1 cellular context compared by ENCODE assay signal in genomic region chr1:164771001-164771550, GRCh38.
TF ChIP-seq lines count a peak whose summit lies in the region.

No MANE protein-coding gene starts in this region.

TF ChIP-seq in IMR-90, 13 proteins besides CTCF, POLR2A, EP300 and RAD21 (continued from another document):
- TF ChIP-seq CHD1 (IDR thresholded peaks at IDR 0.05; ENCODE audit: low read depth, low read length), result no peak
- TF ChIP-seq, protein P1, sequence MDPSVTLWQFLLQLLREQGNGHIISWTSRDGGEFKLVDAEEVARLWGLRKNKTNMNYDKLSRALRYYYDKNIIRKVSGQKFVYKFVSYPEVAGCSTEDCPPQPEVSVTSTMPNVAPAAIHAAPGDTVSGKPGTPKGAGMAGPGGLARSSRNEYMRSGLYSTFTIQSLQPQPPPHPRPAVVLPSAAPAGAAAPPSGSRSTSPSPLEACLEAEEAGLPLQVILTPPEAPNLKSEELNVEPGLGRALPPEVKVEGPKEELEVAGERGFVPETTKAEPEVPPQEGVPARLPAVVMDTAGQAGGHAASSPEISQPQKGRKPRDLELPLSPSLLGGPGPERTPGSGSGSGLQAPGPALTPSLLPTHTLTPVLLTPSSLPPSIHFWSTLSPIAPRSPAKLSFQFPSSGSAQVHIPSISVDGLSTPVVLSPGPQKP (IDR thresholded peaks at IDR 0.05; ENCODE audit: borderline replicate concordance, low read depth, low read length), result no peak
TF ChIP-seq in IMR-90: peak in this region for 0.
